Comparison of ENCODE assay signal across 16 cellular contexts in the genomic region with DNA sequence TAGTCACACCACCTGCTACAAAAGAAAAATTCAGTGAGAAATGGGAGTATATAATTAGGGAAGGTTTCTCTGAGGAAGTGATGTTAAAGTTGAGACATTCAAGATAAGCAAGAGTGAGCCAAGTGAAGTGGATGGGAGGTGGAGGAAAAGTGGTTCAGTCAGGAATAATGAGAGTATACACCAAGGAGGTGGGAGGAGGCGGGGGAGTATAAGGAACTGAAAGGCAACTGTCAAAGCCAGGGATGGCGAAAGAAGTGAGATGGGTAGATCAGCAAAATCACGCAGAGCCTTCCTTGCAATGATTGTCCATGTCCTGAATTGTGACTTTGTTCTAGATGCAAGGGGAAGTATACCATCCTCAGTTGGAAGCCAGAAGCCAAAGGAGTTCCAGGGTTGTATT. TPM values are rescaled to one million over a fixed set of nuclear protein-coding genes. Genes with fewer than 3 reads are reported as not detected.
"Had no signal": no experiment of that assay in that cellular context is flagged by ENCODE, and none has a peak within 500 bp of the region (broad histone marks: within the 10 kb centered on the region; RNA-seq: fewer than 3 reads in every experiment).

No MANE protein-coding gene starts in this region.

- H3K27me3 ChIP-seq: esophagus squamous epithelium, gastroesophageal sphincter, right atrium auricular region, sigmoid colon, thyroid gland had no signal

- H3K36me3 ChIP-seq: esophagus squamous epithelium, gastroesophageal sphincter, right atrium auricular region, sigmoid colon, thyroid gland had no signal

- DNase-seq: effector memory CD8-positive, alpha-beta T cell; esophagus squamous epithelium; foreskin fibroblast; glutamatergic neuron; mammary epithelial cell; natural killer cell; posterior cingulate gyrus; sigmoid colon; stimulated activated CD4-positive, alpha-beta T cell treated with anti-CD3 and anti-CD28 coated beads, Interleukin-2, amount 100 ng/mL, for 24 hours; stimulated activated CD4-positive, alpha-beta T cell treated with anti-CD3 and anti-CD28 coated beads, Interleukin-4, amount 100 ng/mL, for 4 hours; stimulated activated naive B cell treated with anti-CD40 and anti-IgM and Interleukin-4, amounts not matched to agents 10 μg/mL and 1 μg/mL and 100 μg/mL, for 72 hours; thyroid gland had no signal

- H3K4me1 ChIP-seq: esophagus squamous epithelium, gastroesophageal sphincter, right atrium auricular region, sigmoid colon, thyroid gland had no signal

- H3K27ac ChIP-seq: epithelial cell of prostate, esophagus squamous epithelium, gastroesophageal sphincter, right atrium auricular region, sigmoid colon, skin epidermis, thyroid gland had no signal

- H3K9me3 ChIP-seq: esophagus squamous epithelium, gastroesophageal sphincter, right atrium auricular region, sigmoid colon, thyroid gland had no signal

- H3K4me3 ChIP-seq: esophagus squamous epithelium, gastroesophageal sphincter, right atrium auricular region, sigmoid colon, skin epidermis, thyroid gland had no signal

RNA-seq across cellular contexts. Expression of a gene that starts 33.6 kb away (rescaled TPM):
- total RNA-seq: natural killer cell had no signal
